In genomic region chr12:122725452-122725851, GRCh38 we compare ENCODE assay signal across 13 cellular contexts. TPM values are rescaled to one million over a fixed set of nuclear protein-coding genes. Genes with fewer than 3 reads are reported as not detected.
A peak's percentile ranks its signal among the peaks of the same experiment; 100 is the strongest.
DNase-seq lines count a peak whose midpoint lies in the region; ATAC-seq and TF ChIP-seq lines count a peak whose summit lies in the region.
"Had no signal": no experiment of that assay in that cellular context is flagged by ENCODE, and none has a peak within 500 bp of the region (broad histone marks: within the 10 kb centered on the region; RNA-seq: fewer than 3 reads in every experiment).

No MANE protein-coding gene starts in this region.

- ATAC-seq in activated B cell treated with CpG ODN at 0.5 μM for 24 hours (ENCODE audit: low read depth) (no peak), foreskin keratinocyte (no peak), upper lobe of right lung (no peak)
- ATAC-seq: gastroesophageal sphincter had no signal

- CTCF ChIA-PET in activated naive CD4-positive, alpha-beta T cell treated with anti-CD3 and anti-CD28 coated beads, Interleukin-2, amount 10 ng/mL, durations not matched to agents 7 days and 5 days (lab: Charles Lee), result no interaction called here
- CTCF ChIA-PET in activated B cell treated with CpG ODN at 0.5 μM for 24 hours (lab: Charles Lee), result interaction anchor here (1.0 kb wide), 1 partner anchor 27 kb away, joined by 3 read pairs; the partner anchor contains the start of gene DENR

- TF ChIP-seq EP300 in ovary (IDR thresholded peaks at IDR 0.05), result no peak

- TF ChIP-seq CTCF in activated B cell treated with CpG ODN at 0.5 μM for 24 hours (IDR thresholded peaks at IDR 0.05), result no peak
- TF ChIP-seq CTCF in foreskin keratinocyte (conservative IDR thresholded peaks at IDR 0.05), result no peak
- no peak for TF ChIP-seq CTCF in upper lobe of right lung (IDR thresholded peaks at IDR 0.05)
- no peak for TF ChIP-seq CTCF in ovary (IDR thresholded peaks at IDR 0.05)

- POLR2A ChIA-PET in activated B cell treated with CpG ODN at 0.5 μM for 24 hours (lab: Charles Lee), result interaction anchor here (0.6 to 1.3 kb wide), 3 partner anchors 225 to 511 kb away, joined by 5 to 6 read pairs (median 5); partner anchors contain the start of gene ZCCHC8

- peaks cover 2% of the 10 kb centered on the region for H3K36me3 Mint-ChIP-seq in activated naive CD4-positive, alpha-beta T cell treated with anti-CD3 and anti-CD28 coated beads, Interleukin-2, amount 10 ng/mL, durations not matched to agents 7 days and 5 days
- H3K36me3 Mint-ChIP-seq in activated B cell treated with CpG ODN at 0.5 μM for 24 hours (ENCODE audit: low read depth), result no peaks in the 10 kb centered on the region

- H3K36me3 ChIP-seq in upper lobe of right lung (no peaks in the 10 kb centered on the region), ovary (no peaks in the 10 kb centered on the region)
- H3K36me3 ChIP-seq: gastroesophageal sphincter had no signal

- H3K27ac ChIP-seq in foreskin keratinocyte, result peak overlapping the region; percentile 96
- peak overlapping the region; percentile 18 for H3K27ac ChIP-seq in upper lobe of right lung
- no peak overlapping the region for H3K27ac ChIP-seq in ovary
- H3K27ac ChIP-seq: gastroesophageal sphincter had no signal

- 86 to 90% (median 87%) methylated on average over 3 of the region's 3 CpGs for WGBS in ovary, 3 donors

- intact Hi-C loops in activated B cell treated with CpG ODN at 0.5 μM for 24 hours (cut with micrococcal nuclease) (loop anchor here (2.0 kb wide), 1 partner anchor 79 kb away; no protein-coding TSS in a partner anchor), upper lobe of right lung (cut with DNase I) (no loop called here), ovary (cut with DNase I) (no loop called here)

- no peak overlapping the region for H3K4me3 Mint-ChIP-seq in activated naive CD4-positive, alpha-beta T cell treated with anti-CD3 and anti-CD28 coated beads, Interleukin-2, amount 10 ng/mL, durations not matched to agents 7 days and 5 days
- H3K4me3 Mint-ChIP-seq in activated B cell treated with CpG ODN at 0.5 μM for 24 hours, result peak overlapping the region; percentile 36

- no peak for DNase-seq in activated naive CD4-positive, alpha-beta T cell treated with anti-CD3 and anti-CD28 coated beads, Interleukin-2, amount 10 ng/mL, durations not matched to agents 7 days and 5 days
- no peak for DNase-seq in activated naive CD4-positive, alpha-beta T cell treated with Interleukin-2 at 50 U/mL for 16 hours
- DNase-seq in activated B cell treated with CpG ODN at 0.5 μM for 24 hours (no peak), foreskin keratinocyte (no peak), upper lobe of right lung (no peak), NCI-H2029 treated with DMSO at 0.1 percent for 48 hours (lab: John Stamatoyannopoulos, UW) (no peak), ovary (no peak), dermis blood vessel endothelial cell (no peak)
- DNase-seq: DMS79, MM.1S, NCI-H2171, occipital lobe had no signal

- H3K9me3 ChIP-seq in upper lobe of right lung (no peaks in the 10 kb centered on the region), ovary (no peaks in the 10 kb centered on the region)
- H3K9me3 ChIP-seq: gastroesophageal sphincter had no signal

- peaks cover 68% of the 10 kb centered on the region for H3K4me1 Mint-ChIP-seq in activated naive CD4-positive, alpha-beta T cell treated with anti-CD3 and anti-CD28 coated beads, Interleukin-2, amount 10 ng/mL, durations not matched to agents 7 days and 5 days
- peaks cover 38% of the 10 kb centered on the region for H3K4me1 Mint-ChIP-seq in activated B cell treated with CpG ODN at 0.5 μM for 24 hours

- H3K27me3 ChIP-seq in foreskin keratinocyte (no peaks in the 10 kb centered on the region), upper lobe of right lung (no peaks in the 10 kb centered on the region), ovary (no peaks in the 10 kb centered on the region)

- no peak overlapping the region for H3K4me3 ChIP-seq in upper lobe of right lung
- H3K4me3 ChIP-seq in ovary, result no peak overlapping the region
- H3K4me3 ChIP-seq: gastroesophageal sphincter had no signal

- TF ChIP-seq POLR2A in ovary (IDR thresholded peaks at IDR 0.05), result no peak

- peaks cover 27% of the 10 kb centered on the region for H3K4me1 ChIP-seq in foreskin keratinocyte
- no peaks in the 10 kb centered on the region for H3K4me1 ChIP-seq in upper lobe of right lung
- peaks cover 2% of the 10 kb centered on the region for H3K4me1 ChIP-seq in ovary (ENCODE audit: insufficient read depth)
- H3K4me1 ChIP-seq: gastroesophageal sphincter had no signal

- H3K27me3 Mint-ChIP-seq in activated naive CD4-positive, alpha-beta T cell treated with anti-CD3 and anti-CD28 coated beads, Interleukin-2, amount 10 ng/mL, durations not matched to agents 7 days and 5 days, result peaks cover 2% of the 10 kb centered on the region
- H3K27me3 Mint-ChIP-seq in activated B cell treated with CpG ODN at 0.5 μM for 24 hours, result no peaks in the 10 kb centered on the region

- H3K27ac Mint-ChIP-seq in activated naive CD4-positive, alpha-beta T cell treated with anti-CD3 and anti-CD28 coated beads, Interleukin-2, amount 10 ng/mL, durations not matched to agents 7 days and 5 days, result peak overlapping the region; percentile 78
- H3K27ac Mint-ChIP-seq in activated B cell treated with CpG ODN at 0.5 μM for 24 hours, result peak overlapping the region; percentile 79

- no peaks in the 10 kb centered on the region for H3K9me3 Mint-ChIP-seq in activated naive CD4-positive, alpha-beta T cell treated with anti-CD3 and anti-CD28 coated beads, Interleukin-2, amount 10 ng/mL, durations not matched to agents 7 days and 5 days
- H3K9me3 Mint-ChIP-seq in activated B cell treated with CpG ODN at 0.5 μM for 24 hours, result no peaks in the 10 kb centered on the region

RNA-seq across cellular contexts. Expression of gene HCAR1, which starts 5.2 kb away (rescaled TPM):
- total RNA-seq in activated B cell treated with CpG ODN at 0.5 μM for 24 hours (not detected in 2 replicates), foreskin keratinocyte (0.10 TPM in 1 of 2 replicates, not detected in the other), upper lobe of right lung (0.20 TPM), ovary (1 to 10 TPM in 1 of 7 donors, under 1 TPM in 5, not detected in 1; 0.10 to 2.6 (median 0.53) TPM), dermis blood vessel endothelial cell (0.05 TPM in 1 of 2 replicates, not detected in the other)
- polyA plus RNA-seq in foreskin keratinocyte (0.01 TPM in 1 of 2 replicates, not detected in the other), ovary (1 to 10 TPM in 1 of 2 donors, under 1 TPM in 1; 0.21 to 1.1 TPM)

RNA-seq across cellular contexts. Expression of gene HCAR3, which starts 8.8 kb away (rescaled TPM):
- total RNA-seq in activated B cell treated with CpG ODN at 0.5 μM for 24 hours (not detected in 2 replicates), foreskin keratinocyte (0.92 and 1.2 TPM in 2 replicates), upper lobe of right lung (4.3 TPM), ovary (under 1 TPM in 2 of 7 donors, not detected in 5; 0.10 to 0.30 TPM), dermis blood vessel endothelial cell (not detected in 2 replicates)
- polyA plus RNA-seq in foreskin keratinocyte (0.85 and 1.2 TPM in 2 replicates), ovary (under 1 TPM; 0.05 to 0.23 TPM)
- total RNA-seq: gastroesophageal sphincter had no signal

RNA-seq across cellular contexts. Expression of gene HCAR2, which starts 22.3 kb away (rescaled TPM):
- total RNA-seq in activated B cell treated with CpG ODN at 0.5 μM for 24 hours, result not detected in 2 replicates
- 2.2 TPM in 2 replicates for total RNA-seq in foreskin keratinocyte
- 2.1 and 2.3 TPM in 2 replicates for polyA plus RNA-seq in foreskin keratinocyte
- total RNA-seq in upper lobe of right lung, result 7.6 TPM
- total RNA-seq in ovary, result under 1 TPM in 2 of 7 donors, not detected in 5; 0.12 to 0.28 TPM
- under 1 TPM; 0.04 to 0.25 TPM for polyA plus RNA-seq in ovary
- total RNA-seq in dermis blood vessel endothelial cell, result not detected in 2 replicates
- total RNA-seq: occipital lobe had no signal

RNA-seq across cellular contexts. Expression of gene DENR, which starts 27.2 kb away (rescaled TPM):
- total RNA-seq in activated B cell treated with CpG ODN at 0.5 μM for 24 hours (50.5 and 53.3 TPM in 2 replicates), foreskin keratinocyte (57.7 and 64.4 TPM in 2 replicates), upper lobe of right lung (29.1 TPM), ovary (10 to 100 TPM; 13.0 to 34.0 (median 27.7) TPM), dermis blood vessel endothelial cell (27.1 and 39.8 TPM in 2 replicates)
- polyA plus RNA-seq in foreskin keratinocyte (36.9 and 45.0 TPM in 2 replicates), ovary (10 to 100 TPM; 18.3 to 35.5 TPM)

RNA-seq across cellular contexts. Expression of gene CCDC62, which starts 48.9 kb away (rescaled TPM):
- total RNA-seq in activated B cell treated with CpG ODN at 0.5 μM for 24 hours, result 1.6 and 1.7 TPM in 2 replicates
- 0.20 and 0.25 TPM in 2 replicates for total RNA-seq in foreskin keratinocyte
- 0.03 and 0.06 TPM in 2 replicates for polyA plus RNA-seq in foreskin keratinocyte
- total RNA-seq in upper lobe of right lung, result 0.64 TPM
- total RNA-seq in ovary, result under 1 TPM; 0.11 to 0.51 (median 0.30) TPM
- under 1 TPM; 0.07 to 0.15 TPM for polyA plus RNA-seq in ovary
- 0.23 and 0.51 TPM in 2 replicates for total RNA-seq in dermis blood vessel endothelial cell

Comparison
In these comparisons a context has a peak if more than half of its experiments do, and no peak if none do; other contexts are left out.
1. H3K27ac ChIP-seq: peak in foreskin keratinocyte (single experiment) and upper lobe of right lung (single experiment); none in ovary (0 of 2).